Comparison of ENCODE assay signal across 1 cellular context in the genomic region with DNA sequence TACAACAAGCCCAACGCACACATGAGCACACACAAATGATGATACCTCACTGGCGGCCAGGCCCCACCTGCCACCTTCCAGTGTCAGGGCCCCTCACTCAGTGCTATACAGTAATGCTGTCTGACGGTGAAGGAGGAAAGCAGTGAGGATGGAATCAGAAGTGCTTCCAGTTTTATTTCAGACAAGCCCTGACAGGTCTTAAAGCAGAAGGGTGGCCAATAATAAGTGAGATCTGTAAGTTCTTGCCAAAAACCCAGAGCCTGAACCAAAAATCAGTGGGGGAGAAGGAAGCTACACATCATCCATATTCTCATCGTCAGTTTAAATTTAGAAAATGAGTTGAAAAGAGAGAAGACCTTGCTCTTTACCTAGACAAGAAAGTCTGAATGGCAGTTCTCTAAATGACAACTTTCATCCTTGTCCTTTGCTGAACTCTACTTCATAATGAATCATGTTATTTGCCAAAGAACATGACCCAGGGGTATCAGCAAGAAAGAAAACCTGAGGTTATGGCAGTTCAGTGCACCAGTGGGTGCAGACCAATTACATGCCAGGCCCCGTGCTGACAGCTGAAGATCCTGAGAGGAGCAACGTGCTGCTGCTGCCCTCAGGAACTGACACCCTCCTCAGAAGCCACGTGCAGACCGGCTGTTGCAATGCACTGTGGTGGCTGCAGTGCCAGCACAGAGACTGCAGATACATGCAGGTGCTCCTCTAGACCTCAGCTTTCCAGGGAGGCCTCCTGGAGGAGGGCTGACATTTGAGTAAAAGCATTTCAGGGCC.
TF ChIP-seq lines count a peak whose summit lies in the region.

No MANE protein-coding gene starts in this region.

TF ChIP-seq in GM23338, 12 proteins besides CTCF, POLR2A, EP300 and RAD21 (continued from another document):
- TF ChIP-seq ZNF462 (CRISPR knock-in tag; IDR thresholded peaks at IDR 0.05) (no peak), EZH2phosphoT487 (IDR thresholded peaks at IDR 0.05; ENCODE audit: unreplicated experiment) (no peak), NANOG (IDR thresholded peaks at IDR 0.05; ENCODE audit: borderline replicate concordance) (no peak), REST (IDR thresholded peaks at IDR 0.05; ENCODE audit: unreplicated experiment) (no peak)
- TF ChIP-seq, protein P1, sequence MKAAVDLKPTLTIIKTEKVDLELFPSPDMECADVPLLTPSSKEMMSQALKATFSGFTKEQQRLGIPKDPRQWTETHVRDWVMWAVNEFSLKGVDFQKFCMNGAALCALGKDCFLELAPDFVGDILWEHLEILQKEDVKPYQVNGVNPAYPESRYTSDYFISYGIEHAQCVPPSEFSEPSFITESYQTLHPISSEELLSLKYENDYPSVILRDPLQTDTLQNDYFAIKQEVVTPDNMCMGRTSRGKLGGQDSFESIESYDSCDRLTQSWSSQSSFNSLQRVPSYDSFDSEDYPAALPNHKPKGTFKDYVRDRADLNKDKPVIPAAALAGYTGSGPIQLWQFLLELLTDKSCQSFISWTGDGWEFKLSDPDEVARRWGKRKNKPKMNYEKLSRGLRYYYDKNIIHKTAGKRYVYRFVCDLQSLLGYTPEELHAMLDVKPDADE (IDR thresholded peaks at IDR 0.05): no peak
